Comparison of ENCODE assay signal across 8 cellular contexts in genomic region chr16:71882505-71883192, GRCh38. TPM values are rescaled to one million over a fixed set of nuclear protein-coding genes. Genes with fewer than 3 reads are reported as not detected.
DNase-seq lines count a peak whose midpoint lies in the region; ATAC-seq, FAIRE-seq and TF ChIP-seq lines count a peak whose summit lies in the region.

No MANE protein-coding gene starts in this region.

- H3K4me1 Mint-ChIP-seq in activated naive CD8-positive, alpha-beta T cell (ENCODE audit: low read depth) = peaks cover 46% of the 10 kb centered on the region
- H3K4me1 Mint-ChIP-seq in osteocyte (ENCODE audit: unreplicated experiment) = peaks cover 14% of the 10 kb centered on the region

- peak overlapping the region; percentile 30 for H3K27ac Mint-ChIP-seq in activated naive CD8-positive, alpha-beta T cell
- H3K27ac Mint-ChIP-seq in osteocyte (ENCODE audit: unreplicated experiment) = peak overlapping the region; percentile 74

- ATAC-seq in GM21529 (IDR thresholded peaks at IDR 0.05; ENCODE audit: unreplicated experiment) (peak; percentile 48), upper lobe of left lung (ENCODE audit: low FRiP score in 2 of 2) (peak; percentile 73 to 86)

- no peaks in the 10 kb centered on the region for H3K9me3 ChIP-seq in SK-N-SH
- H3K9me3 ChIP-seq in upper lobe of left lung = no peaks in the 10 kb centered on the region

- WGBS in SK-N-SH (ENCODE audit: low lambda C conversion rate) = 6% methylated on average over 10 of the region's 10 CpGs
- 5 to 8% methylated on average over 10 of the region's 10 CpGs for WGBS in upper lobe of left lung, 2 donors

- TF ChIP-seq CTCF in D721Med (IDR thresholded peaks at IDR 0.05; ENCODE audit: insufficient read depth, missing control alignments) = peak; percentile 78
- TF ChIP-seq CTCF in SK-N-SH (IDR thresholded peaks at IDR 0.05) = peak; percentile 91
- TF ChIP-seq CTCF in osteocyte (IDR thresholded peaks at IDR 0.05) = peak; percentile 87
- TF ChIP-seq CTCF in upper lobe of left lung (IDR thresholded peaks at IDR 0.05) = peak; percentile 82 to 97 (median 87)

- CTCF ChIA-PET in SK-N-SH (lab: Yijun Ruan, JAX) = interaction anchor here (0.7 to 4.4 kb wide), 40 partner anchors 11 to 1051 kb away, joined by 3 to 59 read pairs (median 4); partner anchors contain the start of genes AP1G1, ATXN1L and IST1

- H3K9me2 ChIP-seq in SK-N-SH = no peaks in the 10 kb centered on the region

- H3K27me3 ChIP-seq in SK-N-SH (ENCODE audit: insufficient read depth) (no peaks in the 10 kb centered on the region), upper lobe of left lung (no peaks in the 10 kb centered on the region)

- peak overlapping the region; percentile 69 for H3K4me2 ChIP-seq in SK-N-SH

- H3K36me3 ChIP-seq in SK-N-SH (replicated peaks in 1 of 2; ENCODE audit: control insufficient read depth in 1 of 2, insufficient read depth in 2 of 2, low read length in 1 of 2) (peaks cover 25 to 34% of the 10 kb centered on the region in 2 experiments), upper lobe of left lung (peaks cover 0 to 27% (median 5%) of the 10 kb centered on the region in 4 donors)

- POLR2A ChIA-PET in SK-N-SH (lab: Yijun Ruan, JAX) = interaction anchor here (0.6 to 2.4 kb wide), 4 partner anchors 9 to 79 kb away, joined by 4 to 13 read pairs (median 4); partner anchors contain the start of gene IST1

- H3K27me3 Mint-ChIP-seq in activated naive CD8-positive, alpha-beta T cell = no peaks in the 10 kb centered on the region
- H3K27me3 Mint-ChIP-seq in osteocyte (ENCODE audit: unreplicated experiment) = no peaks in the 10 kb centered on the region

- TF ChIP-seq RAD21 in SK-N-SH (IDR thresholded peaks at IDR 0.05; ENCODE audit: low read length) = peak; percentile 53

- H3K27ac ChIP-seq in SK-N-SH (ENCODE audit: low read depth in 2 of 2, low read length in 1 of 2) (peak overlapping the region; percentile 23 to 70; a peak in 2 of 4 replicates), upper lobe of left lung (peak overlapping the region; percentile 88 to 96 (median 92))

- peak overlapping the region; percentile 91; the same call in 1 of the 2 replicates for H3K9ac ChIP-seq in SK-N-SH

- H3K4me1 ChIP-seq in SK-N-SH (ENCODE audit: control insufficient read depth in 1 of 2, insufficient read depth in 2 of 2, low read depth in 1 of 2, low read length in 1 of 2) = peaks cover 0 to 8% of the 10 kb centered on the region in 2 experiments; a peak in 2 of 4 replicates
- peaks cover 13 to 40% (median 28%) of the 10 kb centered on the region in 4 donors for H3K4me1 ChIP-seq in upper lobe of left lung

- peak overlapping the region; percentile 99; the same call in 1 of the 2 replicates for H2AFZ ChIP-seq in SK-N-SH (ENCODE audit: low read depth)

- H3K4me3 Mint-ChIP-seq in activated naive CD8-positive, alpha-beta T cell = peak overlapping the region; percentile 89
- peak overlapping the region; percentile 80 for H3K4me3 Mint-ChIP-seq in osteocyte (ENCODE audit: unreplicated experiment)

- no peaks in the 10 kb centered on the region for H3K9me3 Mint-ChIP-seq in activated naive CD8-positive, alpha-beta T cell (ENCODE audit: low read depth)
- no peaks in the 10 kb centered on the region for H3K9me3 Mint-ChIP-seq in osteocyte (ENCODE audit: unreplicated experiment)

- FAIRE-seq in D721Med (lab: Jason Lieb, UNC) = no peak

- peaks cover 16% of the 10 kb centered on the region for H3F3A ChIP-seq in SK-N-SH (replicated peaks; ENCODE audit: insufficient read depth)

- TF ChIP-seq EP300 in SK-N-SH (IDR thresholded peaks at IDR 0.05; ENCODE audit: borderline replicate concordance in 1 of 2, low read depth in 1 of 2, low read length in 1 of 2) (no peak), upper lobe of left lung (IDR thresholded peaks at IDR 0.05) (no peak)

- no peaks in the 10 kb centered on the region for H3K36me3 Mint-ChIP-seq in activated naive CD8-positive, alpha-beta T cell
- H3K36me3 Mint-ChIP-seq in osteocyte (ENCODE audit: unreplicated experiment) = peaks cover 14% of the 10 kb centered on the region

- DNase-seq in D721Med (ENCODE audit: insufficient read length, low spot score) (no peak), Kasumi-1 (lab: John Stamatoyannopoulos, UW) (peak; percentile 71 to 78), SK-N-SH (peak; percentile 77), glomerular visceral epithelial cell (ENCODE audit: extremely low spot score) (peak; percentile 72), osteocyte (ENCODE audit: extremely low spot score, unreplicated experiment) (peak; percentile 84), upper lobe of left lung (peak in 1 of 2 donors; percentile 63)

- H4K20me1 ChIP-seq in SK-N-SH (ENCODE audit: insufficient read depth) = no peaks in the 10 kb centered on the region

- peak overlapping the region; percentile 88 to 97 for H3K4me3 ChIP-seq in SK-N-SH (ENCODE audit: low read depth in 2 of 2, low read length in 1 of 2)
- H3K4me3 ChIP-seq in upper lobe of left lung = peak overlapping the region; percentile 70 to 97 (median 91)

- no peak for TF ChIP-seq POLR2A in upper lobe of left lung (IDR thresholded peaks at IDR 0.05)

- no peaks in the 10 kb centered on the region for H3K79me2 ChIP-seq in SK-N-SH (ENCODE audit: insufficient read depth)

TF ChIP-seq in SK-N-SH, 30 proteins besides CTCF, POLR2A, EP300 and RAD21:
- TF ChIP-seq FOSL2 (IDR thresholded peaks at IDR 0.05; ENCODE audit: borderline replicate concordance, low read depth) (no peak), TAF1 (IDR thresholded peaks at IDR 0.05; ENCODE audit: borderline replicate concordance, low read depth, low read length) (no peak), GATA2 (CRISPR knock-in tag; IDR thresholded peaks at IDR 0.05) (no peak), ELF1 (IDR thresholded peaks at IDR 0.05) (no peak), SMC3 (IDR thresholded peaks at IDR 0.05; ENCODE audit: low read depth, low read length) (peak; percentile 46), NRF1 (IDR thresholded peaks at IDR 0.05; ENCODE audit: low read depth, low read length) (no peak), EZH2phosphoT487 (IDR thresholded peaks at IDR 0.05; ENCODE audit: borderline replicate concordance, low read depth) (no peak), MXI1 (IDR thresholded peaks at IDR 0.05; ENCODE audit: low read depth, low read length) (peak; percentile 31; the same call in 1 of the 2 replicates), TCF12 (IDR thresholded peaks at IDR 0.05) (peak; percentile 46; the same call in 1 of the 2 replicates), USF1 (IDR thresholded peaks at IDR 0.05; ENCODE audit: borderline replicate concordance, low read depth) (no peak), RCOR1 (IDR thresholded peaks at IDR 0.05; ENCODE audit: low read length) (peak; percentile 29; the same call in 1 of the 2 replicates)

RNA-seq across cellular contexts. Expression of gene ZNF821, which starts 1.3 kb away (rescaled TPM):
- polyA plus RNA-seq in SK-N-SH (2012; rRNA removed) = 7.7 and 8.8 TPM in 2 replicates
- polyA plus RNA-seq in SK-N-SH (2012; cell fraction: cytosol; rRNA removed) = 5.7 and 7.4 TPM in 2 replicates
- 13.5 and 21.4 TPM in 2 replicates for polyA plus RNA-seq in SK-N-SH (2012; cell fraction: nucleus; rRNA removed)
- total RNA-seq in osteocyte (13.2 and 14.1 TPM in 2 replicates), upper lobe of left lung (10 to 100 TPM in 2 of 6 donors, 1 to 10 TPM in 4; 5.9 to 32.5 (median 7.4) TPM)

RNA-seq across cellular contexts. Expression of gene IST1, which starts 12.7 kb away (rescaled TPM):
- 133 and 187 TPM in 2 replicates for polyA plus RNA-seq in SK-N-SH (2012; rRNA removed)
- 123 and 127 TPM in 2 replicates for polyA plus RNA-seq in SK-N-SH (2012; cell fraction: cytosol; rRNA removed)
- 213 and 350 TPM in 2 replicates for polyA plus RNA-seq in SK-N-SH (2012; cell fraction: nucleus; rRNA removed)
- total RNA-seq in osteocyte (230 and 233 TPM in 2 replicates), upper lobe of left lung (100 to 1,000 TPM; 164 to 224 (median 176) TPM)

RNA-seq across cellular contexts. Expression of gene ATXN1L, which starts 36.9 kb away (rescaled TPM):
- polyA plus RNA-seq in SK-N-SH (2012; rRNA removed) = 8.0 and 11.0 TPM in 2 replicates
- polyA plus RNA-seq in SK-N-SH (2012; cell fraction: cytosol; rRNA removed) = 5.7 and 7.1 TPM in 2 replicates
- polyA plus RNA-seq in SK-N-SH (2012; cell fraction: nucleus; rRNA removed) = 16.8 and 23.7 TPM in 2 replicates
- total RNA-seq in osteocyte = 30.9 and 32.4 TPM in 2 replicates
- total RNA-seq in upper lobe of left lung = 10 to 100 TPM; 22.0 to 31.2 (median 29.1) TPM
